1 cellular context compared by ENCODE assay signal in the genomic region with DNA sequence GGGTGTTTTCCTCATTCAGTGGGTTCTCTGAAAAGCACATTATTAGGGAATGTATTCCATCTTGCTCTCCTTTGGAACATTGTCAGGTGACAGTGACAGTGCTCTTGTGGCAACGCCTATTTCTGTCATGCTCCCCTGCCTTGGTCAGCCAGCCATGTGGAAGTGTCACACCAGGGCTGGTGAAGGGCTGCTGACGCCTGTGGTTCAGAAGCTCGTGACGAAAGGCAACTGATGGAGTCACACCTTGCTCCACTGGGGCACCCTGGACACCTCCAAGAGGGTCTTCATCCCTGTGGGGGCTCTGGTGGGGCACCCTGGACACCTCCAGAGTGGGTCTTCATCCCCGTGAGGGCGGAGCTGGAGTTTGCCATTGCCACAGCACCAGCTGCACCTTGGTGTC.
TF ChIP-seq lines count a peak whose summit lies in the region.

No MANE protein-coding gene starts in this region.

TF ChIP-seq in GM12878, 131 proteins besides CTCF, POLR2A, EP300 and RAD21 (continued from another document):
- TF ChIP-seq, protein P1, sequence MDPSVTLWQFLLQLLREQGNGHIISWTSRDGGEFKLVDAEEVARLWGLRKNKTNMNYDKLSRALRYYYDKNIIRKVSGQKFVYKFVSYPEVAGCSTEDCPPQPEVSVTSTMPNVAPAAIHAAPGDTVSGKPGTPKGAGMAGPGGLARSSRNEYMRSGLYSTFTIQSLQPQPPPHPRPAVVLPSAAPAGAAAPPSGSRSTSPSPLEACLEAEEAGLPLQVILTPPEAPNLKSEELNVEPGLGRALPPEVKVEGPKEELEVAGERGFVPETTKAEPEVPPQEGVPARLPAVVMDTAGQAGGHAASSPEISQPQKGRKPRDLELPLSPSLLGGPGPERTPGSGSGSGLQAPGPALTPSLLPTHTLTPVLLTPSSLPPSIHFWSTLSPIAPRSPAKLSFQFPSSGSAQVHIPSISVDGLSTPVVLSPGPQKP (IDR thresholded peaks at IDR 0.05; ENCODE audit: low read depth, low read length), result no peak
- TF ChIP-seq NR2C1 (IDR thresholded peaks at IDR 0.05) (no peak), PAX5 (IDR thresholded peaks at IDR 0.05; ENCODE audit: borderline replicate concordance, low read depth, low read length) (peak; percentile 100)
